Comparison of ENCODE assay signal across 10 cellular contexts in the genomic region with DNA sequence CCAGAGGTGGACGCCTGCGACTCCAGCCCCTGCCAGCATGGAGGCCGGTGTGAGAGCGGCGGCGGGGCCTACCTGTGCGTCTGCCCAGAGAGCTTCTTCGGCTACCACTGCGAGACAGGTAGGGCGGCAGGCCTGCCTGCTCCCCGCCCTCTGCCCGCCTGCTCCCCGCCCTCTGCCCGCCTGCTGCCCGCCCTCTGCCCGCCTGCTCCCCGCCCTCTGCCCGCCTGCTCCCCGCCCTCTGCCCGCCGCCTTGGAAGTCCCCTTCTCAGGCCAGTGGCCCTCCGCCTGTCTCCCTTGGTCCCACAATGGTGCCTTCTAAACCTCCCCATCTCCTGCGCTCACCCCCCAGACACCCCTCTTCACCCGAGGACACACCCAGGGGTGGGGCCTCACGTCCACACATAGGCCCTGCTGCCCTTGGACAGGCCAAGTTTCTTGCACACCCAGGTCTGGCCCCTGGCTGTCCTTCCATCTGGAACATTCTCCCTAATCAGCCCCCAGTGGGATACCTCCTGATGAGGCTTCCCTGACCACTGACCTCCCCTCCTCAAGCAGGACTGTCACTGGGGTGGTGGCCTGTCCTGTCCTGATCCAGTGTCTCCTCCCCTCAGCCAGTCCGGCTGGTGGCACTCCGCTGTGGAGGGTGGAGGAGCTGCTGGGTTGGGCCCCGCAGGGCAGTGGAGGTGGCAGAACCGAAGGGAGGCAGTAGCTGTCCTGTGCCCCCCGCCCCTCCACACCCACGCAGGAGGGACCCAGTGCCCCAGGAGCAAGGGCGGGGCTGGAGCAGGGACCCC. TPM values are rescaled to one million over a fixed set of nuclear protein-coding genes. Genes with fewer than 3 reads are reported as not detected.
DNase-seq lines count a peak whose midpoint lies in the region; ATAC-seq and TF ChIP-seq lines count a peak whose summit lies in the region.
"Had no signal": no experiment of that assay in that cellular context is flagged by ENCODE, and none has a peak within 500 bp of the region (broad histone marks: within the 10 kb centered on the region; RNA-seq: fewer than 3 reads in every experiment).

No MANE protein-coding gene starts in this region.

- H3K27me3 ChIP-seq in SJCRH30 = no peaks in the 10 kb centered on the region

- H3K27me3 Mint-ChIP-seq in activated CD4-positive, alpha-beta T cell treated with anti-CD3 and anti-CD28 coated beads for 36 hours = no peaks in the 10 kb centered on the region

- CTCF ChIA-PET in activated CD4-positive, alpha-beta T cell treated with anti-CD3 and anti-CD28 coated beads for 36 hours (lab: Charles Lee) = no interaction called here

- DNase-seq in HK-2 (ENCODE audit: unreplicated experiment) (peak; percentile 76), epithelial cell of esophagus (ENCODE audit: low read depth) (peak; percentile 67), sciatic nerve (ENCODE audit: low spot score) (peak; percentile 63), SJCRH30 (no peak), NCI-H524 (lab: John Stamatoyannopoulos, UW) (no peak)
- DNase-seq in activated CD4-positive, alpha-beta T cell treated with anti-CD3 and anti-CD28 coated beads for 36 hours = peak; percentile 63

- ATAC-seq in activated CD4-positive, alpha-beta T cell treated with anti-CD3 and anti-CD28 coated beads for 36 hours = peak; percentile 78
- no peak for ATAC-seq in sciatic nerve
- no peak for ATAC-seq in GM18907 (IDR thresholded peaks at IDR 0.05; ENCODE audit: unreplicated experiment)
- no peak for ATAC-seq in GM21515 (IDR thresholded peaks at IDR 0.05; ENCODE audit: unreplicated experiment)

- intact Hi-C loops in activated CD4-positive, alpha-beta T cell treated with anti-CD3 and anti-CD28 coated beads for 36 hours (cut with DNase I, micrococcal nuclease) = no loop called here
- intact Hi-C loops in sciatic nerve (cut with DNase I) = no loop called here

- H3K27ac ChIP-seq in SJCRH30 = no peak overlapping the region
- H3K27ac ChIP-seq: dorsolateral prefrontal cortex, HL-60 had no signal

- H3K4me3 ChIP-seq in epithelial cell of esophagus (ENCODE audit: low read length) (peak overlapping the region; percentile 48), SJCRH30 (no peak overlapping the region)

- POLR2A ChIA-PET in activated CD4-positive, alpha-beta T cell treated with anti-CD3 and anti-CD28 coated beads for 36 hours (lab: Charles Lee) = no interaction called here

- H3K36me3 Mint-ChIP-seq in activated CD4-positive, alpha-beta T cell treated with anti-CD3 and anti-CD28 coated beads for 36 hours (ENCODE audit: low read depth) = no peaks in the 10 kb centered on the region

- H3K4me1 ChIP-seq in SJCRH30 = peaks cover 8% of the 10 kb centered on the region; the same call in 1 of the 2 replicates

- no peak overlapping the region for H3K27ac Mint-ChIP-seq in activated CD4-positive, alpha-beta T cell treated with anti-CD3 and anti-CD28 coated beads for 36 hours

- H3K4me3 Mint-ChIP-seq in activated CD4-positive, alpha-beta T cell treated with anti-CD3 and anti-CD28 coated beads for 36 hours = no peak overlapping the region

- no peak for TF ChIP-seq CTCF in epithelial cell of esophagus (IDR thresholded peaks at IDR 0.05; ENCODE audit: insufficient read depth, low read depth, low read length, missing control alignments)

- no peaks in the 10 kb centered on the region for H3K9me3 Mint-ChIP-seq in activated CD4-positive, alpha-beta T cell treated with anti-CD3 and anti-CD28 coated beads for 36 hours (ENCODE audit: low read depth)

- H3K9me3 ChIP-seq in SJCRH30 (replicated peaks) = peaks cover under 1% of the 10 kb centered on the region; the same call in 1 of the 2 replicates

- no peaks in the 10 kb centered on the region for H3K4me1 Mint-ChIP-seq in activated CD4-positive, alpha-beta T cell treated with anti-CD3 and anti-CD28 coated beads for 36 hours

- no peaks in the 10 kb centered on the region for H3K36me3 ChIP-seq in SJCRH30

RNA-seq across cellular contexts. Expression of a gene that starts 37.9 kb away (rescaled TPM):
- 10 to 100 TPM; 34.4 to 34.5 TPM for total RNA-seq in activated CD4-positive, alpha-beta T cell treated with anti-CD3 and anti-CD28 coated beads for 36 hours
- total RNA-seq in sciatic nerve = 33.5 TPM
- 44.7 and 49.0 TPM in 2 replicates for total RNA-seq in SJCRH30 (2014; rRNA removed; shearing (Covaris generic))

Comparison
In these comparisons a context has a peak if more than half of its experiments do, and no peak if none do; other contexts are left out.
1. DNase-seq: peak in HK-2 (single experiment), activated CD4-positive, alpha-beta T cell treated with anti-CD3 and anti-CD28 coated beads for 36 hours (single experiment), epithelial cell of esophagus (single experiment) and sciatic nerve (single experiment); none in SJCRH30 (0 of 2) and NCI-H524 (0 of 2).